Comparison of ENCODE assay signal across 13 cellular contexts in genomic region chr19:49923055-49924003, GRCh38. TPM values are rescaled to one million over a fixed set of nuclear protein-coding genes. Genes with fewer than 3 reads are reported as not detected.
A peak's percentile ranks its signal among the peaks of the same experiment; 100 is the strongest.
DNase-seq lines count a peak whose midpoint lies in the region; ATAC-seq and TF ChIP-seq lines count a peak whose summit lies in the region.
"Had no signal": no experiment of that assay in that cellular context is flagged by ENCODE, and none has a peak within 500 bp of the region (broad histone marks: within the 10 kb centered on the region; RNA-seq: fewer than 3 reads in every experiment).

No MANE protein-coding gene starts in this region.

- H3K36me3 ChIP-seq in SU-DHL-6 (ENCODE audit: low read length): 0 out of 2 replicates have a peak, but pooled peaks cover 3% of the 10 kb centered on the region
- H3K36me3 ChIP-seq in liver (ENCODE audit: control insufficient read depth in 4 of 4, insufficient read depth in 3 of 4, low read depth in 1 of 4, low read length in 3 of 4): no peaks in the 10 kb centered on the region

- H3K9ac ChIP-seq in SU-DHL-6 (ENCODE audit: low read length) (peak overlapping the region; percentile 53), liver (ENCODE audit: low read depth in 1 of 2, low read length in 2 of 2) (peak overlapping the region; percentile 77 to 85)

- H3F3A ChIP-seq in SU-DHL-6 (ENCODE audit: insufficient read depth): peaks cover 30% of the 10 kb centered on the region

- H3K4me3 Mint-ChIP-seq in stimulated activated naive CD8-positive, alpha-beta T cell treated with anti-CD3 and anti-CD28 coated beads, Interleukin-15, Interleukin-2, amounts not matched to agents 100 ng/mL and 50 ng/mL, for 24 hours: no peak overlapping the region

- no peak for ATAC-seq in stimulated activated naive CD8-positive, alpha-beta T cell treated with anti-CD3 and anti-CD28 coated beads, Interleukin-15, Interleukin-2, amounts not matched to agents 100 U/mL and 50 U/mL, for 24 hours
- ATAC-seq in HG02588 (IDR thresholded peaks at IDR 0.05; ENCODE audit: unreplicated experiment): no peak
- no peak for ATAC-seq in HG03196 (IDR thresholded peaks at IDR 0.05; ENCODE audit: unreplicated experiment)

- no peaks in the 10 kb centered on the region for H3K9me3 ChIP-seq in SU-DHL-6 (ENCODE audit: insufficient read depth, low read length)
- H3K9me3 ChIP-seq in liver (ENCODE audit: control insufficient read depth in 4 of 4, low read length in 3 of 4): no peaks in the 10 kb centered on the region

- H3K27ac Mint-ChIP-seq in stimulated activated naive CD8-positive, alpha-beta T cell treated with anti-CD3 and anti-CD28 coated beads, Interleukin-15, Interleukin-2, amounts not matched to agents 100 ng/mL and 50 ng/mL, for 24 hours: peak overlapping the region; percentile 52

- TF ChIP-seq RAD21 in liver (IDR thresholded peaks at IDR 0.05): peak in 1 of 2 donors; percentile 40

- no peaks in the 10 kb centered on the region for H3K9me2 ChIP-seq in SU-DHL-6 (replicated peaks; ENCODE audit: insufficient read depth, low read length)

- peaks cover 97% of the 10 kb centered on the region for H3K79me2 ChIP-seq in SU-DHL-6 (ENCODE audit: insufficient read depth, low read length)

- H3K27ac ChIP-seq in SU-DHL-6 (ENCODE audit: low read depth, low read length) (peak overlapping the region; percentile 91), liver (ENCODE audit: low read depth in 1 of 2, low read length in 2 of 2) (peak overlapping the region; percentile 96)

- no peak overlapping the region for H2AFZ ChIP-seq in SU-DHL-6 (ENCODE audit: low read depth, low read length, severe bottlenecking)

- H3K36me3 Mint-ChIP-seq in stimulated activated naive CD8-positive, alpha-beta T cell treated with anti-CD3 and anti-CD28 coated beads, Interleukin-15, Interleukin-2, amounts not matched to agents 100 ng/mL and 50 ng/mL, for 24 hours (ENCODE audit: low read depth): peaks cover 66% of the 10 kb centered on the region

- TF ChIP-seq CTCF in SU-DHL-6 (IDR thresholded peaks at IDR 0.05; ENCODE audit: insufficient read depth, low read length, poor library complexity, severe bottlenecking) (no peak), liver (IDR thresholded peaks at IDR 0.05; ENCODE audit: low read depth, low read length, missing input control) (no peak)

- H3K4me2 ChIP-seq in SU-DHL-6 (ENCODE audit: low read depth, low read length, poor library complexity, severe bottlenecking): peak overlapping the region; percentile 69

- no peaks in the 10 kb centered on the region for H3K9me3 Mint-ChIP-seq in stimulated activated naive CD8-positive, alpha-beta T cell treated with anti-CD3 and anti-CD28 coated beads, Interleukin-15, Interleukin-2, amounts not matched to agents 100 ng/mL and 50 ng/mL, for 24 hours

- H4K20me1 ChIP-seq in SU-DHL-6 (ENCODE audit: low read depth, low read length): no peaks in the 10 kb centered on the region

- peaks cover 84% of the 10 kb centered on the region for H3K4me1 Mint-ChIP-seq in stimulated activated naive CD8-positive, alpha-beta T cell treated with anti-CD3 and anti-CD28 coated beads, Interleukin-15, Interleukin-2, amounts not matched to agents 100 ng/mL and 50 ng/mL, for 24 hours (ENCODE audit: low read depth)

- peaks cover 13 to 51% (median 37%) of the 10 kb centered on the region in 4 donors for H3K4me1 ChIP-seq in liver (ENCODE audit: control insufficient read depth in 4 of 4, insufficient read depth in 4 of 4, low read length in 3 of 4)

- no peak for DNase-seq in stimulated activated naive CD8-positive, alpha-beta T cell treated with anti-CD3 and anti-CD28 coated beads, Interleukin-15, Interleukin-2, amounts not matched to agents 100 U/mL and 50 U/mL, for 24 hours
- DNase-seq in NCI-H446 treated with DMSO at 0.1 percent for 48 hours (lab: John Stamatoyannopoulos, UW): no peak
- DNase-seq in SKM-1 (lab: John Stamatoyannopoulos, UW; ENCODE audit: unreplicated experiment): no peak
- DNase-seq: activated CD8-positive, alpha-beta memory T cell treated with anti-CD3 and anti-CD28 coated beads for 24 hours; AML-193; GDM1; islet precursor cell had no signal

- 39% methylated on average over 31 of the region's 31 CpGs for WGBS in liver

- H3K4me3 ChIP-seq in SU-DHL-6 (ENCODE audit: insufficient read depth, low read length, poor library complexity, severe bottlenecking) (peak overlapping the region; percentile 33), liver (ENCODE audit: low read depth in 1 of 3, low read length in 3 of 3) (peak overlapping the region; percentile 7 to 44 (median 12))

- H3K27me3 ChIP-seq in SU-DHL-6 (ENCODE audit: low read length): no peaks in the 10 kb centered on the region
- H3K27me3 ChIP-seq in liver (ENCODE audit: control insufficient read depth in 4 of 4, insufficient read depth in 4 of 4, low read length in 3 of 4): no peaks in the 10 kb centered on the region

- no peaks in the 10 kb centered on the region for H3K27me3 Mint-ChIP-seq in stimulated activated naive CD8-positive, alpha-beta T cell treated with anti-CD3 and anti-CD28 coated beads, Interleukin-15, Interleukin-2, amounts not matched to agents 100 ng/mL and 50 ng/mL, for 24 hours

TF ChIP-seq in liver, 16 proteins besides CTCF, POLR2A, EP300 and RAD21:
- TF ChIP-seq REST (IDR thresholded peaks at IDR 0.05): peak; percentile 47
- peak; percentile 88 for TF ChIP-seq MAX (IDR thresholded peaks at IDR 0.05)
- peak; percentile 99 for TF ChIP-seq NR2F2 (IDR thresholded peaks at IDR 0.05)
- peak; percentile 17 for TF ChIP-seq FOXA1 (IDR thresholded peaks at IDR 0.05)
- peak; percentile 32 to 50 for TF ChIP-seq EGR1 (IDR thresholded peaks at IDR 0.05; ENCODE audit: low read depth in 2 of 2)
- peak; percentile 99 for TF ChIP-seq RXRA (IDR thresholded peaks at IDR 0.05)
- peak; percentile 99 for TF ChIP-seq HNF4G (IDR thresholded peaks at IDR 0.05)
- peak; percentile 99 for TF ChIP-seq SP1 (IDR thresholded peaks at IDR 0.05)
- peak; percentile 74 to 92 for TF ChIP-seq JUND (IDR thresholded peaks at IDR 0.05)
- peak; percentile 87 for TF ChIP-seq TAF1 (conservative IDR thresholded peaks at IDR 0.05)
- TF ChIP-seq GABPA (IDR thresholded peaks at IDR 0.05 in 1 of 2, conservative IDR thresholded peaks at IDR 0.05 in 1 of 2): peak in 1 of 2 donors; percentile 8
- peak; percentile 95 for TF ChIP-seq ZBTB33 (IDR thresholded peaks at IDR 0.05)
- TF ChIP-seq FOXA2 (IDR thresholded peaks at IDR 0.05): peak; percentile 56
- peak; percentile 83 for TF ChIP-seq YY1 (IDR thresholded peaks at IDR 0.05)
- peak; percentile 95 to 99 for TF ChIP-seq HNF4A (conservative IDR thresholded peaks at IDR 0.05)
- TF ChIP-seq ATF3 (IDR thresholded peaks at IDR 0.05): peak; percentile 79

RNA-seq across cellular contexts. Expression of gene ATF5, which starts 5.7 kb away (rescaled TPM):
- total RNA-seq in liver: 100 to 1,000 TPM in 1 of 2 donors, 10 to 100 TPM in 1; 42.3 to 143 TPM
- polyA plus RNA-seq in liver: 1,000 to 10,000 TPM in 1 of 2 donors, 100 to 1,000 TPM in 1; 550 to 2,086 TPM

RNA-seq across cellular contexts. Expression of gene NUP62, which starts 6.0 kb away (rescaled TPM):
- 10 to 100 TPM; 14.2 to 19.8 TPM for total RNA-seq in liver
- 10 to 100 TPM; 16.7 to 19.6 TPM for polyA plus RNA-seq in liver

RNA-seq across cellular contexts. Expression of gene IL4I1, which starts 26.6 kb away (rescaled TPM):
- total RNA-seq in liver: under 1 TPM; 0.08 to 0.75 TPM
- polyA plus RNA-seq in liver: under 1 TPM; 0.17 to 0.30 TPM

RNA-seq across cellular contexts. Expression of gene SIGLEC11, which starts 37.6 kb away (rescaled TPM):
- total RNA-seq in liver: 1 to 10 TPM; 4.4 to 8.9 TPM
- 1 to 10 TPM in 1 of 2 donors, under 1 TPM in 1; 0.49 to 2.1 TPM for polyA plus RNA-seq in liver
- total RNA-seq: fibroblast of villous mesenchyme had no signal

RNA-seq across cellular contexts. Expression of gene TBC1D17, which starts 45.8 kb away (rescaled TPM):
- 10 to 100 TPM; 11.3 to 14.9 TPM for total RNA-seq in liver
- polyA plus RNA-seq in liver: 10 to 100 TPM; 19.5 to 27.9 TPM
